ENCODE assay signal across 2 cellular contexts in the genomic region with DNA sequence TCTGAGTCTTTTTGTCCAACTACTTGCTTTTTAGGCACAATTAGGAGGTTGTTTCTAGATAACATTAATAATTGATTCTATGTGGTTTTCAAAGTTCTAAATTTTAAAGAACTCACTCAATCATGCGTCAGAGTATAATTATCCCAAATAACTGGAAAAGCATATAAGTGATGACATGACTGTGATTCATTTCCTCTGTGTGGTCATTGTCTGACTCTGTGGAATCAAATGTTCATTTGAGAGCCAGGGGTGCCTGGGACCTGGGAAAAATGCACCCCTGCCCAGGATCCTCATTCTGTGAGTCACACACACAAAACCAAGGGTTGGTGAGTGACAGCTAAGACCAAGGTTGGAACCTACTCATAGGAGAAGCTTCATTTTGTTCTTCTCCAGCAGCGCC.
TF ChIP-seq lines count a peak whose summit lies in the region.

No MANE protein-coding gene starts in this region.

TF ChIP-seq in IMR-90, 13 proteins besides CTCF, POLR2A, EP300 and RAD21:
- TF ChIP-seq FOS (IDR thresholded peaks at IDR 0.05; ENCODE audit: low read depth, low read length) (peak; percentile 79; the same call in 1 of the 2 replicates), BHLHE40 (IDR thresholded peaks at IDR 0.05; ENCODE audit: low read depth, low read length) (0 out of 2 replicates have a peak, but pooled peaks have one; percentile 42), CHD1 (IDR thresholded peaks at IDR 0.05; ENCODE audit: low read depth, low read length) (no peak), MAFK (IDR thresholded peaks at IDR 0.05; ENCODE audit: low read depth, low read length) (0 out of 2 replicates have a peak, but pooled peaks have one; percentile 26), CEBPB (IDR thresholded peaks at IDR 0.05; ENCODE audit: low read depth, low read length) (0 out of 2 replicates have a peak, but pooled peaks have one; percentile 50), MAZ (IDR thresholded peaks at IDR 0.05; ENCODE audit: borderline replicate concordance, low read depth, low read length) (no peak), SMC3 (IDR thresholded peaks at IDR 0.05; ENCODE audit: low read depth, low read length) (no peak), MXI1 (IDR thresholded peaks at IDR 0.05; ENCODE audit: borderline replicate concordance, low read depth, low read length) (no peak)

TF ChIP-seq in GM23338, 12 proteins besides CTCF, POLR2A, EP300 and RAD21:
- TF ChIP-seq NANOG (IDR thresholded peaks at IDR 0.05; ENCODE audit: borderline replicate concordance) (no peak), ZNF331 (CRISPR knock-in tag; IDR thresholded peaks at IDR 0.05; ENCODE audit: low read depth) (no peak), STAT1 (IDR thresholded peaks at IDR 0.05; ENCODE audit: unreplicated experiment) (no peak), EZH2 (IDR thresholded peaks at IDR 0.05; ENCODE audit: low read depth, unreplicated experiment) (no peak), POLR2AphosphoS5 (IDR thresholded peaks at IDR 0.05; ENCODE audit: low read depth) (no peak), EZH2phosphoT487 (IDR thresholded peaks at IDR 0.05; ENCODE audit: unreplicated experiment) (no peak), ZNF114 (CRISPR knock-in tag; IDR thresholded peaks at IDR 0.05) (no peak), JUNB (IDR thresholded peaks at IDR 0.05; ENCODE audit: unreplicated experiment) (no peak), CREB1 (CRISPR knock-in tag; IDR thresholded peaks at IDR 0.05; ENCODE audit: low read depth) (no peak)
- TF ChIP-seq, protein P1, sequence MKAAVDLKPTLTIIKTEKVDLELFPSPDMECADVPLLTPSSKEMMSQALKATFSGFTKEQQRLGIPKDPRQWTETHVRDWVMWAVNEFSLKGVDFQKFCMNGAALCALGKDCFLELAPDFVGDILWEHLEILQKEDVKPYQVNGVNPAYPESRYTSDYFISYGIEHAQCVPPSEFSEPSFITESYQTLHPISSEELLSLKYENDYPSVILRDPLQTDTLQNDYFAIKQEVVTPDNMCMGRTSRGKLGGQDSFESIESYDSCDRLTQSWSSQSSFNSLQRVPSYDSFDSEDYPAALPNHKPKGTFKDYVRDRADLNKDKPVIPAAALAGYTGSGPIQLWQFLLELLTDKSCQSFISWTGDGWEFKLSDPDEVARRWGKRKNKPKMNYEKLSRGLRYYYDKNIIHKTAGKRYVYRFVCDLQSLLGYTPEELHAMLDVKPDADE (IDR thresholded peaks at IDR 0.05) = no peak
- TF ChIP-seq, protein P2, sequence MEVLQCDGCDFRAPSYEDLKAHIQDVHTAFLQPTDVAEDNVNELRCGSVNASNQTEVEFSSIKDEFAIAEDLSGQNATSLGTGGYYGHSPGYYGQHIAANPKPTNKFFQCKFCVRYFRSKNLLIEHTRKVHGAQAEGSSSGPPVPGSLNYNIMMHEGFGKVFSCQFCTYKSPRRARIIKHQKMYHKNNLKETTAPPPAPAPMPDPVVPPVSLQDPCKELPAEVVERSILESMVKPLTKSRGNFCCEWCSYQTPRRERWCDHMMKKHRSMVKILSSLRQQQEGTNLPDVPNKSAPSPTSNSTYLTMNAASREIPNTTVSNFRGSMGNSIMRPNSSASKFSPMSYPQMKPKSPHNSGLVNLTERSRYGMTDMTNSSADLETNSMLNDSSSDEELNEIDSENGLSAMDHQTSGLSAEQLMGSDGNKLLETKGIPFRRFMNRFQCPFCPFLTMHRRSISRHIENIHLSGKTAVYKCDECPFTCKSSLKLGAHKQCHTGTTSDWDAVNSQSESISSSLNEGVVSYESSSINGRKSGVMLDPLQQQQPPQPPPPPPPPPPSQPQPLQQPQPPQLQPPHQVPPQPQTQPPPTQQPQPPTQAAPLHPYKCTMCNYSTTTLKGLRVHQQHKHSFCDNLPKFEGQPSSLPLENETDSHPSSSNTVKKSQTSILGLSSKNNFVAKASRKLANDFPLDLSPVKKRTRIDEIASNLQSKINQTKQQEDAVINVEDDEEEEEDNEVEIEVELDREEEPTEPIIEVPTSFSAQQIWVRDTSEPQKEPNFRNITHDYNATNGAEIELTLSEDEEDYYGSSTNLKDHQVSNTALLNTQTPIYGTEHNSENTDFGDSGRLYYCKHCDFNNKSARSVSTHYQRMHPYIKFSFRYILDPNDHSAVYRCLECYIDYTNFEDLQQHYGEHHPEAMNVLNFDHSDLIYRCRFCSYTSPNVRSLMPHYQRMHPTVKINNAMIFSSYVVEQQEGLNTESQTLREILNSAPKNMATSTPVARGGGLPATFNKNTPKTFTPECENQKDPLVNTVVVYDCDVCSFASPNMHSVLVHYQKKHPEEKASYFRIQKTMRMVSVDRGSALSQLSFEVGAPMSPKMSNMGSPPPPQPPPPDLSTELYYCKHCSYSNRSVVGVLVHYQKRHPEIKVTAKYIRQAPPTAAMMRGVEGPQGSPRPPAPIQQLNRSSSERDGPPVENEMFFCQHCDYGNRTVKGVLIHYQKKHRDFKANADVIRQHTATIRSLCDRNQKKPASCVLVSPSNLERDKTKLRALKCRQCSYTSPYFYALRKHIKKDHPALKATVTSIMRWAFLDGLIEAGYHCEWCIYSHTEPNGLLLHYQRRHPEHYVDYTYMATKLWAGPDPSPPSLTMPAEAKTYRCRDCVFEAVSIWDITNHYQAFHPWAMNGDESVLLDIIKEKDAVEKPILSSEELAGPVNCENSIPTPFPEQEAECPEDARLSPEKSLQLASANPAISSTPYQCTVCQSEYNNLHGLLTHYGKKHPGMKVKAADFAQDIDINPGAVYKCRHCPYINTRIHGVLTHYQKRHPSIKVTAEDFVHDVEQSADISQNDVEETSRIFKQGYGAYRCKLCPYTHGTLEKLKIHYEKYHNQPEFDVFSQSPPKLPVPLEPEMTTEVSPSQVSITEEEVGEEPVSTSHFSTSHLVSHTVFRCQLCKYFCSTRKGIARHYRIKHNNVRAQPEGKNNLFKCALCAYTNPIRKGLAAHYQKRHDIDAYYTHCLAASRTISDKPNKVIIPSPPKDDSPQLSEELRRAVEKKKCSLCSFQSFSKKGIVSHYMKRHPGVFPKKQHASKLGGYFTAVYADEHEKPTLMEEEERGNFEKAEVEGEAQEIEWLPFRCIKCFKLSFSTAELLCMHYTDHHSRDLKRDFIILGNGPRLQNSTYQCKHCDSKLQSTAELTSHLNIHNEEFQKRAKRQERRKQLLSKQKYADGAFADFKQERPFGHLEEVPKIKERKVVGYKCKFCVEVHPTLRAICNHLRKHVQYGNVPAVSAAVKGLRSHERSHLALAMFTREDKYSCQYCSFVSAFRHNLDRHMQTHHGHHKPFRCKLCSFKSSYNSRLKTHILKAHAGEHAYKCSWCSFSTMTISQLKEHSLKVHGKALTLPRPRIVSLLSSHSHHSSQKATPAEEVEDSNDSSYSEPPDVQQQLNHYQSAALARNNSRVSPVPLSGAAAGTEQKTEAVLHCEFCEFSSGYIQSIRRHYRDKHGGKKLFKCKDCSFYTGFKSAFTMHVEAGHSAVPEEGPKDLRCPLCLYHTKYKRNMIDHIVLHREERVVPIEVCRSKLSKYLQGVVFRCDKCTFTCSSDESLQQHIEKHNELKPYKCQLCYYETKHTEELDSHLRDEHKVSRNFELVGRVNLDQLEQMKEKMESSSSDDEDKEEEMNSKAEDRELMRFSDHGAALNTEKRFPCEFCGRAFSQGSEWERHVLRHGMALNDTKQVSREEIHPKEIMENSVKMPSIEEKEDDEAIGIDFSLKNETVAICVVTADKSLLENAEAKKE (CRISPR knock-in tag; IDR thresholded peaks at IDR 0.05) = no peak
- TF ChIP-seq, protein P3, sequence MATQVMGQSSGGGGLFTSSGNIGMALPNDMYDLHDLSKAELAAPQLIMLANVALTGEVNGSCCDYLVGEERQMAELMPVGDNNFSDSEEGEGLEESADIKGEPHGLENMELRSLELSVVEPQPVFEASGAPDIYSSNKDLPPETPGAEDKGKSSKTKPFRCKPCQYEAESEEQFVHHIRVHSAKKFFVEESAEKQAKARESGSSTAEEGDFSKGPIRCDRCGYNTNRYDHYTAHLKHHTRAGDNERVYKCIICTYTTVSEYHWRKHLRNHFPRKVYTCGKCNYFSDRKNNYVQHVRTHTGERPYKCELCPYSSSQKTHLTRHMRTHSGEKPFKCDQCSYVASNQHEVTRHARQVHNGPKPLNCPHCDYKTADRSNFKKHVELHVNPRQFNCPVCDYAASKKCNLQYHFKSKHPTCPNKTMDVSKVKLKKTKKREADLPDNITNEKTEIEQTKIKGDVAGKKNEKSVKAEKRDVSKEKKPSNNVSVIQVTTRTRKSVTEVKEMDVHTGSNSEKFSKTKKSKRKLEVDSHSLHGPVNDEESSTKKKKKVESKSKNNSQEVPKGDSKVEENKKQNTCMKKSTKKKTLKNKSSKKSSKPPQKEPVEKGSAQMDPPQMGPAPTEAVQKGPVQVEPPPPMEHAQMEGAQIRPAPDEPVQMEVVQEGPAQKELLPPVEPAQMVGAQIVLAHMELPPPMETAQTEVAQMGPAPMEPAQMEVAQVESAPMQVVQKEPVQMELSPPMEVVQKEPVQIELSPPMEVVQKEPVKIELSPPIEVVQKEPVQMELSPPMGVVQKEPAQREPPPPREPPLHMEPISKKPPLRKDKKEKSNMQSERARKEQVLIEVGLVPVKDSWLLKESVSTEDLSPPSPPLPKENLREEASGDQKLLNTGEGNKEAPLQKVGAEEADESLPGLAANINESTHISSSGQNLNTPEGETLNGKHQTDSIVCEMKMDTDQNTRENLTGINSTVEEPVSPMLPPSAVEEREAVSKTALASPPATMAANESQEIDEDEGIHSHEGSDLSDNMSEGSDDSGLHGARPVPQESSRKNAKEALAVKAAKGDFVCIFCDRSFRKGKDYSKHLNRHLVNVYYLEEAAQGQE (IDR thresholded peaks at IDR 0.05; ENCODE audit: unreplicated experiment) = no peak
